Comparison of ENCODE assay signal across 12 cellular contexts in the genomic region with DNA sequence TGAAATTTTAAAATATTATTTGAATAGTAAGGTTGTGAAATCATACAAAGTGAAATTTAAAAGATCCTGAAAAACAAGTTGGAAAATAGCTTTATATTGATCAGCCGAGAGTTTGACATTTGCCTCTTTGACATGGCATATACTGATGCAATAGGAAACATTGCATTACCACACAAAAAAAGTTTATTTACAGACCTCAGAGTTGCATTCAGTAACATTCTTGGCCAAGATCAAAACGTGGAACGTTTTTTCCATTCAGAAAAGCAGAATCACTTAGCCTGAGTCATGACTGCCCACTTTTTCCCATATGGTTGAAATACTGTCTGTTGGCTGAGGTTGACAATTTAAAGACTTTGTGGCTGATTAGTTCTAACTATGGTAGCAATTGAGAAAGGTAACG. TPM values are rescaled to one million over a fixed set of nuclear protein-coding genes. Genes with fewer than 3 reads are reported as not detected.
A peak's percentile ranks its signal among the peaks of the same experiment; 100 is the strongest.
DNase-seq lines count a peak whose midpoint lies in the region; ATAC-seq and TF ChIP-seq lines count a peak whose summit lies in the region.
"Had no signal": no experiment of that assay in that cellular context is flagged by ENCODE, and none has a peak within 500 bp of the region (broad histone marks: within the 10 kb centered on the region; RNA-seq: fewer than 3 reads in every experiment).

No MANE protein-coding gene starts in this region.

- peak overlapping the region; percentile 15 for H3K27ac Mint-ChIP-seq in activated CD8-positive, alpha-beta T cell treated with anti-CD3 and anti-CD28 coated beads, Interleukin-2, amount 10 ng/mL, durations not matched to agents 7 days and 5 days
- H3K27ac Mint-ChIP-seq in CD8-positive, alpha-beta memory T cell, result no peak overlapping the region

- DNase-seq in AG10803 (ENCODE audit: low read depth) (peak; percentile 29), HL-60 (ENCODE audit: low read depth in 1 of 2, low spot score in 1 of 2) (peak; percentile 41 to 56), iris pigment epithelial cell (ENCODE audit: low read depth) (peak; percentile 89), G401 (ENCODE audit: low spot score) (no peak), NCI-H2081 (lab: John Stamatoyannopoulos, UW) (no peak)
- DNase-seq in activated CD8-positive, alpha-beta T cell treated with anti-CD3 and anti-CD28 coated beads, Interleukin-2, amount 10 ng/mL, durations not matched to agents 7 days and 5 days, result no peak
- no peak for DNase-seq in CD8-positive, alpha-beta memory T cell
- DNase-seq: left ventricle myocardium superior; NCI-H2227 treated with DMSO at 0.1 percent for 48 hours; stimulated activated naive B cell treated with anti-CD40 and anti-IgM and Interleukin-4, amounts not matched to agents 10 μg/mL and 1 μg/mL and 100 μg/mL, for 72 hours had no signal

- H3K27me3 Mint-ChIP-seq in activated CD8-positive, alpha-beta T cell treated with anti-CD3 and anti-CD28 coated beads, Interleukin-2, amount 10 ng/mL, durations not matched to agents 7 days and 5 days (ENCODE audit: low read depth), result no peaks in the 10 kb centered on the region
- peaks cover 7 to 22% of the 10 kb centered on the region in 2 donors for H3K27me3 Mint-ChIP-seq in CD8-positive, alpha-beta memory T cell
- H3K27me3 Mint-ChIP-seq: stimulated activated naive B cell treated with anti-CD40 and anti-IgM and Interleukin-4, amounts not matched to agents 10 μg/mL and 1 μg/mL and 100 μg/mL, for 72 hours had no signal

- H3K4me1 Mint-ChIP-seq in activated CD8-positive, alpha-beta T cell treated with anti-CD3 and anti-CD28 coated beads, Interleukin-2, amount 10 ng/mL, durations not matched to agents 7 days and 5 days (ENCODE audit: low read depth), result peaks cover 29% of the 10 kb centered on the region
- peaks cover 9 to 19% (median 15%) of the 10 kb centered on the region in 3 donors for H3K4me1 Mint-ChIP-seq in CD8-positive, alpha-beta memory T cell

- TF ChIP-seq CTCF in AG10803 (conservative IDR thresholded peaks at IDR 0.05; ENCODE audit: low read length) (no peak), HL-60 (IDR thresholded peaks at IDR 0.05; ENCODE audit: insufficient read depth, low read length) (no peak)

- H3K36me3 ChIP-seq in CD8-positive, alpha-beta memory T cell (ENCODE audit: insufficient read depth, low read length), result no peaks in the 10 kb centered on the region

- H3K27ac ChIP-seq in HL-60 (replicated peaks), result peak overlapping the region; percentile 65
- no peak overlapping the region for H3K27ac ChIP-seq in CD8-positive, alpha-beta memory T cell (ENCODE audit: low read depth, low read length)
- H3K27ac ChIP-seq: C4-2B had no signal

- H3K4me3 ChIP-seq in AG10803 (ENCODE audit: low read length) (no peak overlapping the region), HL-60 (replicated peaks; ENCODE audit: insufficient read depth, low read length) (no peak overlapping the region)
- no peak overlapping the region for H3K4me3 ChIP-seq in CD8-positive, alpha-beta memory T cell (ENCODE audit: low read length)

- CTCF ChIA-PET in activated CD8-positive, alpha-beta T cell treated with anti-CD3 and anti-CD28 coated beads, Interleukin-2, amount 10 ng/mL, durations not matched to agents 7 days and 5 days (lab: Charles Lee), result interaction anchor here (0.9 to 2.8 kb wide), 3 partner anchors 16 to 411 kb away, joined by 3 to 13 read pairs (median 3); no protein-coding TSS in a partner anchor
- CTCF ChIA-PET in CD8-positive, alpha-beta memory T cell (lab: Charles Lee), result interaction anchor here (1.1 kb wide), 1 partner anchor 33 kb away, joined by 4 read pairs; no protein-coding TSS in a partner anchor

- H3K9me3 ChIP-seq in CD8-positive, alpha-beta memory T cell (ENCODE audit: low read length), result no peaks in the 10 kb centered on the region

- H3K4me1 ChIP-seq in CD8-positive, alpha-beta memory T cell (ENCODE audit: insufficient read depth, low read length), result peaks cover 17% of the 10 kb centered on the region

- no peak overlapping the region for H3K4me3 Mint-ChIP-seq in activated CD8-positive, alpha-beta T cell treated with anti-CD3 and anti-CD28 coated beads, Interleukin-2, amount 10 ng/mL, durations not matched to agents 7 days and 5 days
- H3K4me3 Mint-ChIP-seq in CD8-positive, alpha-beta memory T cell, result no peak overlapping the region

- in situ Hi-C loops in G401 (cut with HindIII; ENCODE audit: low sequenced_read_pairs), result no loop called here

- no peaks in the 10 kb centered on the region for H3K27me3 ChIP-seq in HL-60 (ENCODE audit: insufficient read depth, poor library complexity, severe bottlenecking)
- H3K27me3 ChIP-seq in CD8-positive, alpha-beta memory T cell (ENCODE audit: insufficient read depth, low read length, poor library complexity, severe bottlenecking), result no peaks in the 10 kb centered on the region

- H3K36me3 Mint-ChIP-seq in activated CD8-positive, alpha-beta T cell treated with anti-CD3 and anti-CD28 coated beads, Interleukin-2, amount 10 ng/mL, durations not matched to agents 7 days and 5 days (ENCODE audit: low read depth), result peaks cover 8% of the 10 kb centered on the region
- H3K36me3 Mint-ChIP-seq in CD8-positive, alpha-beta memory T cell, result no peaks in the 10 kb centered on the region

- no peak for ATAC-seq in activated CD8-positive, alpha-beta T cell treated with anti-CD3 and anti-CD28 coated beads, Interleukin-2, amount 10 ng/mL, durations not matched to agents 7 days and 5 days
- no peak for ATAC-seq in GM21367 (IDR thresholded peaks at IDR 0.05; ENCODE audit: unreplicated experiment)
- ATAC-seq: left ventricle myocardium superior had no signal

- no peaks in the 10 kb centered on the region for H3K9me3 Mint-ChIP-seq in activated CD8-positive, alpha-beta T cell treated with anti-CD3 and anti-CD28 coated beads, Interleukin-2, amount 10 ng/mL, durations not matched to agents 7 days and 5 days (ENCODE audit: insufficient read depth)
- no peaks in the 10 kb centered on the region for H3K9me3 Mint-ChIP-seq in CD8-positive, alpha-beta memory T cell
- H3K9me3 Mint-ChIP-seq: stimulated activated naive B cell treated with anti-CD40 and anti-IgM and Interleukin-4, amounts not matched to agents 10 μg/mL and 1 μg/mL and 100 μg/mL, for 72 hours had no signal

- POLR2A ChIA-PET in activated CD8-positive, alpha-beta T cell treated with anti-CD3 and anti-CD28 coated beads, Interleukin-2, amount 10 ng/mL, durations not matched to agents 7 days and 5 days (lab: Charles Lee), result no interaction called here
- POLR2A ChIA-PET in CD8-positive, alpha-beta memory T cell (lab: Charles Lee), result interaction anchor here (1.0 kb wide), 1 partner anchor 9 kb away, joined by 3 read pairs; no protein-coding TSS in a partner anchor

RNA-seq across cellular contexts. Expression of a gene that starts 55.1 kb away (rescaled TPM):
- total RNA-seq in activated CD8-positive, alpha-beta T cell treated with anti-CD3 and anti-CD28 coated beads, Interleukin-2, amount 10 ng/mL, durations not matched to agents 7 days and 5 days, result 10 to 100 TPM; 61.3 to 70.9 TPM
- total RNA-seq in G401 (2014; rRNA removed; shearing (Covaris generic)), result 0.37 and 0.71 TPM in 2 replicates
- 10 to 100 TPM; 39.9 to 41.8 TPM for total RNA-seq in CD8-positive, alpha-beta memory T cell
- polyA plus RNA-seq in CD8-positive, alpha-beta memory T cell, result 7.4 TPM

Comparison
In these comparisons a context has a peak if more than half of its experiments do, and no peak if none do; other contexts are left out.
1. DNase-seq: peak in AG10803 (single experiment), HL-60 (2 of 2) and iris pigment epithelial cell (single experiment); none in activated CD8-positive, alpha-beta T cell treated with anti-CD3 and anti-CD28 coated beads, Interleukin-2, amount 10 ng/mL, durations not matched to agents 7 days and 5 days (single experiment), G401 (single experiment), CD8-positive, alpha-beta memory T cell (0 of 5) and NCI-H2081 (0 of 2).
2. RNA of a gene that starts 55.1 kb away (total RNA-seq): 61.3 to 70.9 TPM in activated CD8-positive, alpha-beta T cell treated with anti-CD3 and anti-CD28 coated beads, Interleukin-2, amount 10 ng/mL, durations not matched to agents 7 days and 5 days and 39.9 to 41.8 TPM in CD8-positive, alpha-beta memory T cell; 0.37 to 0.71 TPM in G401; every median in the first group is over 10 times any median in the second.